In the genomic region with DNA sequence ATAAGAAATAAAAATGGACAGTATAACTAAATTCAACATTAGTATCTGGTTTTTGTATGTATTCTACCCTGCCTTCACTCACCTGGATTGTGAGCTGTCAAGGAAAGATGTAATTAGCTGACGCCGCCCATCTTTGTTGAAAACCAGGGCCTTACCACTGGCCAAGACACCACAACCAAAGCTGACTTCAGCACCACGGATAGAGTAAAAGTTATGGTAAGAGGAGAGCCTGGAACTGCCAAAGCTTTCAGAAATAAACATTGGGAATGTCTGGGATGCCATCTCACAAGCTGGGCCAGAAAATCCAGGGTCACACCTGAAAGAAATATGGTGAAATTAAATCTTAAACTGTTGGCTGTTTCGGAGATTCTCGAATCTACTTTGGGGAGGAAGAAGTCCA, we compare ENCODE assay signal across 15 cellular contexts.
DNase-seq lines count a peak whose midpoint lies in the region; ATAC-seq, FAIRE-seq and TF ChIP-seq lines count a peak whose summit lies in the region.
"Had no signal": no experiment of that assay in that cellular context is flagged by ENCODE, and none has a peak within 500 bp of the region (broad histone marks: within the 10 kb centered on the region; RNA-seq: fewer than 3 reads in every experiment).

No MANE protein-coding gene starts in this region.

- H3K23ac ChIP-seq in H1 (ENCODE audit: insufficient read length) (no peak overlapping the region), mesendoderm (ENCODE audit: low read length) (no peak overlapping the region)

- H2BK5ac ChIP-seq in H1 (ENCODE audit: low read depth, low read length) (no peak overlapping the region), mesendoderm (ENCODE audit: low read length) (no peak overlapping the region)

- no peaks in the 10 kb centered on the region for H3K9me3 ChIP-seq in GM23248 (ENCODE audit: low read depth)
- no peaks in the 10 kb centered on the region for H3K9me3 ChIP-seq in H1 (ENCODE audit: insufficient read depth in 2 of 2, low read depth in 1 of 2, low read length in 1 of 2)
- H3K9me3 ChIP-seq in suprapubic skin, result no peaks in the 10 kb centered on the region
- H3K9me3 ChIP-seq: BE2C, gastroesophageal sphincter had no signal

- H4K5ac ChIP-seq in H1 (ENCODE audit: insufficient read length, low read depth, low read length) (no peak overlapping the region), mesendoderm (ENCODE audit: low read length) (no peak overlapping the region)

- H4K8ac ChIP-seq in H1 (ENCODE audit: extremely low read depth, insufficient read depth, low read length) (no peak overlapping the region), mesendoderm (ENCODE audit: low read depth, low read length) (no peak overlapping the region)

- H3K4me1 ChIP-seq in GM23248 (ENCODE audit: insufficient read depth) (peaks cover 72% of the 10 kb centered on the region), H1 (replicated peaks in 1 of 4; ENCODE audit: control insufficient read depth in 3 of 4, insufficient read depth in 4 of 4, low read length in 3 of 4) (no peaks in the 10 kb centered on the region), mesendoderm (ENCODE audit: control insufficient read depth, low read depth, low read length) (no peaks in the 10 kb centered on the region), suprapubic skin (no peaks in the 10 kb centered on the region)
- H3K4me1 ChIP-seq: gastroesophageal sphincter had no signal

- H3K9me2 ChIP-seq in GM23248 (ENCODE audit: insufficient read depth), result no peaks in the 10 kb centered on the region

- H4K20me1 ChIP-seq in GM23248 (ENCODE audit: insufficient read depth) (no peaks in the 10 kb centered on the region), H1 (replicated peaks in 1 of 2; ENCODE audit: control insufficient read depth in 1 of 2, insufficient read depth in 2 of 2, low read length in 2 of 2) (no peaks in the 10 kb centered on the region)

- H3K14ac ChIP-seq in H1 (ENCODE audit: insufficient read length), result no peak overlapping the region

- H2BK15ac ChIP-seq in H1 (ENCODE audit: low read length) (no peak overlapping the region), mesendoderm (replicated peaks; ENCODE audit: low read depth) (no peak overlapping the region)

- in situ Hi-C loops in GM23248 (cut with MboI), result no loop called here

- H3K79me1 ChIP-seq in H1 (ENCODE audit: low read depth, low read length) (no peaks in the 10 kb centered on the region), mesendoderm (ENCODE audit: low read length) (no peaks in the 10 kb centered on the region)

- H3K79me2 ChIP-seq in GM23248 (ENCODE audit: insufficient read depth), result no peaks in the 10 kb centered on the region
- H3K79me2 ChIP-seq in H1 (ENCODE audit: control insufficient read depth in 1 of 2, insufficient read depth in 2 of 2, low read length in 2 of 2), result no peaks in the 10 kb centered on the region
- H3K79me2 ChIP-seq in mesendoderm (ENCODE audit: control insufficient read depth, insufficient read depth, low read length), result no peaks in the 10 kb centered on the region

- H3K27ac ChIP-seq in GM23248, result peak overlapping the region; percentile 89; the same call in 1 of the 2 replicates
- no peak overlapping the region for H3K27ac ChIP-seq in H1 (ENCODE audit: low read depth, low read length)
- no peak overlapping the region for H3K27ac ChIP-seq in mesendoderm (ENCODE audit: low read depth, low read length)
- no peak overlapping the region for H3K27ac ChIP-seq in suprapubic skin
- H3K27ac ChIP-seq: gastroesophageal sphincter had no signal

- no peak for ATAC-seq in HG03439 (IDR thresholded peaks at IDR 0.05; ENCODE audit: unreplicated experiment)
- ATAC-seq: gastroesophageal sphincter had no signal

- TF ChIP-seq POLR2A in H1 (IDR thresholded peaks at IDR 0.05; ENCODE audit: control extremely low read depth in 1 of 2, low read depth in 2 of 2, low read length in 2 of 2), result no peak
- no peak for TF ChIP-seq POLR2A in suprapubic skin (IDR thresholded peaks at IDR 0.05)

- H3K27me3 ChIP-seq in GM23248 (replicated peaks; ENCODE audit: insufficient read depth) (no peaks in the 10 kb centered on the region), H1 (replicated peaks in 1 of 4; ENCODE audit: control insufficient read depth in 3 of 4, extremely low read depth in 1 of 4, insufficient read depth in 3 of 4, low read length in 3 of 4) (no peaks in the 10 kb centered on the region), mesendoderm (ENCODE audit: insufficient read depth, low read length, poor library complexity) (no peaks in the 10 kb centered on the region), suprapubic skin (no peaks in the 10 kb centered on the region)
- H3K27me3 ChIP-seq: BE2C, gastroesophageal sphincter had no signal

- DNase-seq in GM23248 (peak; percentile 47), H1 (ENCODE audit: low read depth in 1 of 2, low spot score in 2 of 2) (no peak), mesendoderm (peak; percentile 65), suprapubic skin (ENCODE audit: low spot score in 2 of 2) (no peak), GM19239 (ENCODE audit: insufficient read length, low spot score) (no peak)
- DNase-seq in activated CD4-positive, CD25-positive, alpha-beta regulatory T cell (lab: John Stamatoyannopoulos, UW), result no peak
- DNase-seq: activated effector memory CD4-positive, alpha-beta T cell treated with anti-CD3 and anti-CD28 coated beads, Interleukin-2, amount 50 U/mL, for 16 hours; BE2C; effector CD4-positive, alpha-beta T cell; immature natural killer cell; NCI-H1092 treated with DMSO at 0.1 percent for 48 hours; NCI-H345 had no signal

- CTCF ChIA-PET in H1 (lab: Charles Lee; ENCODE audit: partially characterized antibody), result no interaction called here

- H3K4ac ChIP-seq in H1 (replicated peaks; ENCODE audit: insufficient read length, low read depth, low read length) (no peak overlapping the region), mesendoderm (ENCODE audit: low read depth, low read length) (no peak overlapping the region)

- no peak overlapping the region for H2BK12ac ChIP-seq in H1 (ENCODE audit: low read depth, low read length)

- H2AK5ac ChIP-seq in H1 (ENCODE audit: low read depth, low read length) (no peak overlapping the region), mesendoderm (ENCODE audit: low read length) (no peak overlapping the region)

- H2BK20ac ChIP-seq in H1 (ENCODE audit: low read length), result no peak overlapping the region

- no peak overlapping the region for H2BK120ac ChIP-seq in H1 (replicated peaks; ENCODE audit: low read depth, low read length)
- no peak overlapping the region for H2BK120ac ChIP-seq in mesendoderm (ENCODE audit: low read depth, low read length)

- H3K4me2 ChIP-seq in GM23248 (ENCODE audit: unreplicated experiment) (no peak overlapping the region), H1 (ENCODE audit: insufficient read depth in 1 of 2, low read depth in 2 of 2, low read length in 2 of 2) (no peak overlapping the region), mesendoderm (ENCODE audit: low read length) (no peak overlapping the region)

- H3K18ac ChIP-seq in H1 (ENCODE audit: extremely low read depth, low read length), result no peak overlapping the region
- H3K18ac ChIP-seq in mesendoderm (ENCODE audit: low read length), result no peak overlapping the region

- no peak overlapping the region for H3K9ac ChIP-seq in GM23248
- H3K9ac ChIP-seq in H1 (replicated peaks in 1 of 4; ENCODE audit: extremely low read depth in 1 of 4, low read depth in 3 of 4, low read length in 3 of 4), result no peak overlapping the region
- no peak overlapping the region for H3K9ac ChIP-seq in mesendoderm (ENCODE audit: low read length)

- POLR2A ChIA-PET in H1 (lab: Charles Lee; ENCODE audit: partially characterized antibody), result no interaction called here

- H3K36me3 ChIP-seq in GM23248 (ENCODE audit: low read depth), result no peaks in the 10 kb centered on the region
- H3K36me3 ChIP-seq in H1 (ENCODE audit: control insufficient read depth in 2 of 4, insufficient read depth in 4 of 4, low read length in 3 of 4), result no peaks in the 10 kb centered on the region
- no peaks in the 10 kb centered on the region for H3K36me3 ChIP-seq in mesendoderm (ENCODE audit: control insufficient read depth, insufficient read depth, low read length)
- H3K36me3 ChIP-seq in suprapubic skin, result no peaks in the 10 kb centered on the region
- H3K36me3 ChIP-seq: gastroesophageal sphincter had no signal

- no peak overlapping the region for H3K56ac ChIP-seq in H1 (replicated peaks; ENCODE audit: insufficient read length, low read depth, low read length)
- H3K56ac ChIP-seq in mesendoderm (ENCODE audit: low read length), result no peak overlapping the region

- no peak for TF ChIP-seq CTCF in H1 (IDR thresholded peaks at IDR 0.05; ENCODE audit: control extremely low read depth in 1 of 3, insufficient read depth in 1 of 3, low read depth in 1 of 3, low read length in 3 of 3)
- no peak for TF ChIP-seq CTCF in suprapubic skin (IDR thresholded peaks at IDR 0.05)

- no peaks in the 10 kb centered on the region for H3K23me2 ChIP-seq in H1 (ENCODE audit: low read depth, low read length)

- FAIRE-seq in H1 (lab: Jason Lieb, UNC) (peak; percentile 50), GM19239 (lab: Jason Lieb, UNC) (no peak)

- 85 to 87% methylated on average over 5 of the region's 5 CpGs for WGBS in GM23248 (ENCODE audit: low coverage in 1 of 2, low lambda C conversion rate in 2 of 2, missing lambda C conversion rate in 2 of 2), 2 experiments
- 82% methylated on average over 5 of the region's 5 CpGs; no CpG with 5 or more reads in 1 of the 2 experiments for WGBS in H1 (ENCODE audit: extremely low coverage in 1 of 2, insufficient coverage in 1 of 2, insufficient read length in 1 of 2, insufficient replicate concordance in 2 of 2, low coverage in 1 of 2, low lambda C conversion rate in 2 of 2, missing lambda C conversion rate in 1 of 2), 2 experiments
- no CpG with 5 or more reads among the region's 5 CpGs for WGBS in mesendoderm (ENCODE audit: extremely low coverage, insufficient coverage, low lambda C conversion rate)
- 70% methylated on average over 5 of the region's 5 CpGs for WGBS in suprapubic skin

- H4K91ac ChIP-seq in H1 (replicated peaks; ENCODE audit: insufficient read length, low read length), result no peak overlapping the region

- no peak for TF ChIP-seq EP300 in H1 (IDR thresholded peaks at IDR 0.05; ENCODE audit: borderline replicate concordance in 1 of 2, low read depth in 2 of 2, low read length in 2 of 2)
- no peak for TF ChIP-seq EP300 in suprapubic skin (IDR thresholded peaks at IDR 0.05)

- TF ChIP-seq RAD21 in H1 (IDR thresholded peaks at IDR 0.05 in 1 of 2, conservative IDR thresholded peaks at IDR 0.05 in 1 of 2; ENCODE audit: low read depth in 2 of 2, low read length in 2 of 2), result no peak

- H3F3A ChIP-seq in GM23248 (ENCODE audit: insufficient read depth), result peaks cover 43% of the 10 kb centered on the region

- H2AFZ ChIP-seq in GM23248, result no peak overlapping the region
- H2AFZ ChIP-seq in H1 (ENCODE audit: low read length), result no peak overlapping the region

- H3K4me3 ChIP-seq in GM23248 (no peak overlapping the region), H1 (ENCODE audit: extremely low read depth in 1 of 4, insufficient read depth in 2 of 4, low read depth in 3 of 4, low read length in 4 of 4) (no peak overlapping the region), mesendoderm (ENCODE audit: low read length) (no peak overlapping the region), suprapubic skin (no peak overlapping the region)
- H3K4me3 ChIP-seq: gastroesophageal sphincter had no signal

TF ChIP-seq in PFSK-1, 5 proteins besides CTCF, POLR2A, EP300 and RAD21 (continues in another document):
- no peak for TF ChIP-seq POLR2AphosphoS5 (IDR thresholded peaks at IDR 0.05; ENCODE audit: low read depth, low read length)

TF ChIP-seq in H1, 55 proteins besides CTCF, POLR2A, EP300 and RAD21 (continues in another document):
- no peak for TF ChIP-seq SIRT6 (IDR thresholded peaks at IDR 0.05; ENCODE audit: low read length)

Comparison
In these comparisons a context has a peak if more than half of its experiments do, and no peak if none do; other contexts are left out.
1. DNase-seq: peak in GM23248 (single experiment) and mesendoderm (single experiment); none in H1 (0 of 2), suprapubic skin (0 of 2), GM19239 (single experiment) and activated CD4-positive, CD25-positive, alpha-beta regulatory T cell (0 of 4).